Comparison of ENCODE assay signal across 8 cellular contexts in genomic region chr6:32796848-32797776, GRCh38. TPM values are rescaled to one million over a fixed set of nuclear protein-coding genes. Genes with fewer than 3 reads are reported as not detected.
DNase-seq lines count a peak whose midpoint lies in the region; ATAC-seq and TF ChIP-seq lines count a peak whose summit lies in the region.

No MANE protein-coding gene starts in this region.

- in situ Hi-C loops in G401 (cut with HindIII; ENCODE audit: low sequenced_read_pairs) (no loop called here), astrocyte of the cerebellum (cut with HindIII; ENCODE audit: low sequenced_read_pairs) (no loop called here)

- H3K4me3 ChIP-seq in LNCaP clone FGC (ENCODE audit: low read depth, low read length) = no peak overlapping the region
- H3K4me3 ChIP-seq in astrocyte of the cerebellum (ENCODE audit: low read depth, low read length) = peak overlapping the region; percentile 8

- peak; percentile 75 for TF ChIP-seq CTCF in LNCaP clone FGC (IDR thresholded peaks at IDR 0.05; ENCODE audit: control insufficient read depth, extremely low read depth, insufficient read depth)
- peak; percentile 75 for TF ChIP-seq CTCF in astrocyte of the cerebellum (IDR thresholded peaks at IDR 0.05; ENCODE audit: low read depth, low read length, missing control alignments)

- intact Hi-C loops in sciatic nerve (cut with DNase I) = loop anchor here (10.0 kb wide), 1 partner anchor 382 kb away; no protein-coding TSS in a partner anchor

- ATAC-seq in sciatic nerve = peak; percentile 90
- ATAC-seq in GM19351 (IDR thresholded peaks at IDR 0.05; ENCODE audit: unreplicated experiment) = no peak
- ATAC-seq in GM21576 (IDR thresholded peaks at IDR 0.05; ENCODE audit: unreplicated experiment) = no peak

- peak; percentile 62 for DNase-seq in G401 (ENCODE audit: low spot score)
- DNase-seq in LNCaP clone FGC (ENCODE audit: low read depth) = peak; percentile 19
- peak; percentile 69 for DNase-seq in T1000 (lab: John Stamatoyannopoulos, UW)
- DNase-seq in astrocyte of the cerebellum (ENCODE audit: low read depth) = peak; percentile 45
- peak in 46 of 51 donors; percentile 6 to 90 (median 38) for DNase-seq in hypothalamus (lab: John Stamatoyannopoulos, UW)
- DNase-seq in sciatic nerve (ENCODE audit: low spot score) = peak; percentile 93

RNA-seq across cellular contexts. Expression of gene HLA-DOB, which starts 19.7 kb away (rescaled TPM):
- total RNA-seq in G401 (2014; rRNA removed; shearing (Covaris generic)) = not detected in 2 replicates
- 1.8 TPM for total RNA-seq in sciatic nerve

RNA-seq across cellular contexts. Expression of gene HLA-DQB2, which starts 33.8 kb away (rescaled TPM):
- total RNA-seq in G401 (2014; rRNA removed; shearing (Covaris generic)) = not detected in 2 replicates
- 13.6 TPM for total RNA-seq in sciatic nerve

RNA-seq across cellular contexts. Expression of gene TAP2, which starts 41.4 kb away (rescaled TPM):
- total RNA-seq in G401 (2014; rRNA removed; shearing (Covaris generic)) = 8.9 and 14.5 TPM in 2 replicates
- total RNA-seq in sciatic nerve = 26.3 TPM

RNA-seq across cellular contexts. Expression of gene PSMB8, which starts 46.7 kb away (rescaled TPM):
- not detected in 2 replicates for total RNA-seq in G401 (2014; rRNA removed; shearing (Covaris generic))
- total RNA-seq in sciatic nerve = 39.3 TPM

RNA-seq across cellular contexts. Expression of gene HLA-DQA2, which starts 55.9 kb away (rescaled TPM):
- total RNA-seq in G401 (2014; rRNA removed; shearing (Covaris generic)) = not detected in 2 replicates
- total RNA-seq in sciatic nerve = 10.2 TPM

Comparison
In these comparisons a context has a peak if more than half of its experiments do, and no peak if none do; other contexts are left out.
1. DNase-seq: peak in every context shown above with its lines; median percentile 93 in sciatic nerve; 69 in T1000; 62 in G401; 45 in astrocyte of the cerebellum; 38 in hypothalamus; 19 in LNCaP clone FGC.
2. RNA of gene HLA-DQB2, which starts 33.8 kb away (total RNA-seq): 13.6 TPM in sciatic nerve (single experiment); not detected in G401; every median in the first group is over 10 times any median in the second.